ENCODE assay signal across 8 cellular contexts in genomic region chr1:200351826-200352549, GRCh38. TPM values are rescaled to one million over a fixed set of nuclear protein-coding genes. Genes with fewer than 3 reads are reported as not detected.
DNase-seq lines count a peak whose midpoint lies in the region; ATAC-seq and TF ChIP-seq lines count a peak whose summit lies in the region.

No MANE protein-coding gene starts in this region.

- TF ChIP-seq CTCF in right lobe of liver (IDR thresholded peaks at IDR 0.05) (no peak), WERI-Rb-1 (IDR thresholded peaks at IDR 0.05; ENCODE audit: low read depth, low read length) (no peak)

- H3K4me3 Mint-ChIP-seq in activated naive CD4-positive, alpha-beta T cell treated with anti-CD3 and anti-CD28 coated beads for 36 hours = peak overlapping the region; percentile 29

- H3K9me3 Mint-ChIP-seq in activated naive CD4-positive, alpha-beta T cell treated with anti-CD3 and anti-CD28 coated beads for 36 hours = no peaks in the 10 kb centered on the region

- H3K4me1 Mint-ChIP-seq in activated naive CD4-positive, alpha-beta T cell treated with anti-CD3 and anti-CD28 coated beads for 36 hours (ENCODE audit: low read depth) = peaks cover 33% of the 10 kb centered on the region

- peaks cover 0 to 11% (median 0%) of the 10 kb centered on the region in 4 donors for H3K4me1 ChIP-seq in right lobe of liver

- intact Hi-C loops in activated naive CD4-positive, alpha-beta T cell treated with anti-CD3 and anti-CD28 coated beads for 36 hours (cut with micrococcal nuclease) = loop anchor here (1.0 to 5.0 kb wide), 2 partner anchors 18 to 45 kb away; no protein-coding TSS in a partner anchor
- intact Hi-C loops in right lobe of liver (cut with DNase I) = no loop called here

- H3K36me3 ChIP-seq in right lobe of liver (no peaks in the 10 kb centered on the region), WERI-Rb-1 (no peaks in the 10 kb centered on the region)

- no peaks in the 10 kb centered on the region for H3K27me3 ChIP-seq in right lobe of liver
- no peaks in the 10 kb centered on the region for H3K27me3 ChIP-seq in WERI-Rb-1 (ENCODE audit: insufficient read depth, low read depth, severe bottlenecking)

- CTCF ChIA-PET in activated naive CD4-positive, alpha-beta T cell treated with anti-CD3 and anti-CD28 coated beads for 36 hours (lab: Charles Lee) = no interaction called here

- no peak for TF ChIP-seq POLR2A in right lobe of liver (IDR thresholded peaks at IDR 0.05)

- H3K27me3 Mint-ChIP-seq in activated naive CD4-positive, alpha-beta T cell treated with anti-CD3 and anti-CD28 coated beads for 36 hours (ENCODE audit: low read depth) = no peaks in the 10 kb centered on the region

- peak; percentile 63 for ATAC-seq in GM18861 (IDR thresholded peaks at IDR 0.05; ENCODE audit: unreplicated experiment)
- ATAC-seq in HG03565 (IDR thresholded peaks at IDR 0.05; ENCODE audit: unreplicated experiment) = peak; percentile 48
- peak; percentile 74 to 85 (median 83) for ATAC-seq in right lobe of liver

- peak overlapping the region; percentile 43 for H3K27ac Mint-ChIP-seq in activated naive CD4-positive, alpha-beta T cell treated with anti-CD3 and anti-CD28 coated beads for 36 hours

- DNase-seq in A172 (ENCODE audit: low spot score) (peak; percentile 63), right lobe of liver (no peak), cerebellar cortex (ENCODE audit: low spot score) (no peak), G401 (ENCODE audit: low spot score) (no peak), WERI-Rb-1 (no peak)
- peak; percentile 46 for DNase-seq in activated naive CD4-positive, alpha-beta T cell treated with anti-CD3 and anti-CD28 coated beads for 36 hours

- 9% methylated on average over 4 of the region's 4 CpGs for WGBS in right lobe of liver (ENCODE audit: insufficient coverage, low coverage, low lambda C conversion rate, missing lambda C conversion rate)

- no peaks in the 10 kb centered on the region for H3K9me3 ChIP-seq in right lobe of liver
- H3K9me3 ChIP-seq in WERI-Rb-1 (ENCODE audit: severe bottlenecking) = peaks cover 4% of the 10 kb centered on the region

- in situ Hi-C loops in G401 (cut with HindIII; ENCODE audit: low sequenced_read_pairs) = no loop called here

- no peaks in the 10 kb centered on the region for H3K36me3 Mint-ChIP-seq in activated naive CD4-positive, alpha-beta T cell treated with anti-CD3 and anti-CD28 coated beads for 36 hours (ENCODE audit: low read depth)

- H3K27ac ChIP-seq in right lobe of liver (peak overlapping the region in 2 of 3 donors; percentile 35 to 56), WERI-Rb-1 (no peak overlapping the region)

- H3K4me3 ChIP-seq in right lobe of liver (peak overlapping the region in 1 of 3 donors; percentile 3), WERI-Rb-1 (ENCODE audit: low read depth, low read length) (no peak overlapping the region)

RNA-seq across cellular contexts. Expression of gene ZNF281, which starts 57.8 kb away (rescaled TPM):
- total RNA-seq in A172 (2014; rRNA removed; shearing (Covaris generic)) = 17.1 and 19.1 TPM in 2 replicates
- 1 to 10 TPM; 6.4 to 7.5 TPM for total RNA-seq in activated naive CD4-positive, alpha-beta T cell treated with anti-CD3 and anti-CD28 coated beads for 36 hours
- total RNA-seq in right lobe of liver = 10 to 100 TPM; 12.6 to 15.2 (median 13.8) TPM
- 15.0 and 20.5 TPM in 2 replicates for total RNA-seq in G401 (2014; rRNA removed; shearing (Covaris generic))

Comparison
In these comparisons a context has a peak if more than half of its experiments do, and no peak if none do; other contexts are left out.
1. DNase-seq: peak in A172 (single experiment) and activated naive CD4-positive, alpha-beta T cell treated with anti-CD3 and anti-CD28 coated beads for 36 hours (single experiment); none in right lobe of liver (0 of 3), cerebellar cortex (single experiment), G401 (single experiment) and WERI-Rb-1 (single experiment).
2. Peak in every context shown above with its lines, with median percentiles within 50 percentile points of each other: ATAC-seq.